ENCODE assay signal across 2 cellular contexts in genomic region chr2:17521621-17522020, GRCh38.
TF ChIP-seq lines count a peak whose summit lies in the region.

No MANE protein-coding gene starts in this region.

TF ChIP-seq in HepG2, 621 proteins besides CTCF, POLR2A, EP300 and RAD21:
- TF ChIP-seq ATF7 (IDR thresholded peaks at IDR 0.05), result peak; percentile 93
- no peak for TF ChIP-seq ATF7 (CRISPR knock-in tag; IDR thresholded peaks at IDR 0.05)
- TF ChIP-seq, protein P1, sequence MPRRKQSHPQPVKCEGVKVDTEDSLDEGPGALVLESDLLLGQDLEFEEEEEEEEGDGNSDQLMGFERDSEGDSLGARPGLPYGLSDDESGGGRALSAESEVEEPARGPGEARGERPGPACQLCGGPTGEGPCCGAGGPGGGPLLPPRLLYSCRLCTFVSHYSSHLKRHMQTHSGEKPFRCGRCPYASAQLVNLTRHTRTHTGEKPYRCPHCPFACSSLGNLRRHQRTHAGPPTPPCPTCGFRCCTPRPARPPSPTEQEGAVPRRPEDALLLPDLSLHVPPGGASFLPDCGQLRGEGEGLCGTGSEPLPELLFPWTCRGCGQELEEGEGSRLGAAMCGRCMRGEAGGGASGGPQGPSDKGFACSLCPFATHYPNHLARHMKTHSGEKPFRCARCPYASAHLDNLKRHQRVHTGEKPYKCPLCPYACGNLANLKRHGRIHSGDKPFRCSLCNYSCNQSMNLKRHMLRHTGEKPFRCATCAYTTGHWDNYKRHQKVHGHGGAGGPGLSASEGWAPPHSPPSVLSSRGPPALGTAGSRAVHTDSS (CRISPR knock-in tag; conservative IDR thresholded peaks at IDR 0.05), result no peak

TF ChIP-seq in HEK293, 187 proteins besides CTCF, POLR2A, EP300 and RAD21:
- TF ChIP-seq KLF1 (tag by site-specific recombination; IDR thresholded peaks at IDR 0.05) (no peak), ZNF76 (tag by site-specific recombination; IDR thresholded peaks at IDR 0.05; ENCODE audit: borderline replicate concordance, low read depth) (no peak), ZNF184 (tag by site-specific recombination; IDR thresholded peaks at IDR 0.05) (no peak), ZBTB44 (tag by site-specific recombination; IDR thresholded peaks at IDR 0.05) (no peak)
- TF ChIP-seq, protein P2, sequence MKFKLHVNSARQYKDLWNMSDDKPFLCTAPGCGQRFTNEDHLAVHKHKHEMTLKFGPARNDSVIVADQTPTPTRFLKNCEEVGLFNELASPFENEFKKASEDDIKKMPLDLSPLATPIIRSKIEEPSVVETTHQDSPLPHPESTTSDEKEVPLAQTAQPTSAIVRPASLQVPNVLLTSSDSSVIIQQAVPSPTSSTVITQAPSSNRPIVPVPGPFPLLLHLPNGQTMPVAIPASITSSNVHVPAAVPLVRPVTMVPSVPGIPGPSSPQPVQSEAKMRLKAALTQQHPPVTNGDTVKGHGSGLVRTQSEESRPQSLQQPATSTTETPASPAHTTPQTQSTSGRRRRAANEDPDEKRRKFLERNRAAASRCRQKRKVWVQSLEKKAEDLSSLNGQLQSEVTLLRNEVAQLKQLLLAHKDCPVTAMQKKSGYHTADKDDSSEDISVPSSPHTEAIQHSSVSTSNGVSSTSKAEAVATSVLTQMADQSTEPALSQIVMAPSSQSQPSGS (tag by site-specific recombination; IDR thresholded peaks at IDR 0.05; ENCODE audit: low read depth), result peak; percentile 75
